15 cellular contexts compared by ENCODE assay signal in genomic region chr10:48282829-48283228, GRCh38. TPM values are rescaled to one million over a fixed set of nuclear protein-coding genes. Genes with fewer than 3 reads are reported as not detected.
DNase-seq lines count a peak whose midpoint lies in the region; ATAC-seq and TF ChIP-seq lines count a peak whose summit lies in the region.
"Had no signal": no experiment of that assay in that cellular context is flagged by ENCODE, and none has a peak within 500 bp of the region (broad histone marks: within the 10 kb centered on the region; RNA-seq: fewer than 3 reads in every experiment).

No MANE protein-coding gene starts in this region.

- H3K9me2 ChIP-seq in Karpas-422 (replicated peaks; ENCODE audit: insufficient read depth, low read length) = no peaks in the 10 kb centered on the region

- no peaks in the 10 kb centered on the region for H3K4me1 ChIP-seq in Karpas-422 (ENCODE audit: low read length)
- no peaks in the 10 kb centered on the region for H3K4me1 ChIP-seq in right atrium auricular region

- H3K79me2 ChIP-seq in Karpas-422 (ENCODE audit: low read length) = no peaks in the 10 kb centered on the region
- H3K79me2 ChIP-seq: hepatocyte had no signal

- no peaks in the 10 kb centered on the region for H3K27me3 ChIP-seq in Karpas-422 (ENCODE audit: low read length)
- H3K27me3 ChIP-seq in right atrium auricular region = no peaks in the 10 kb centered on the region
- H3K27me3 ChIP-seq: hepatocyte, ovary had no signal

- no peak overlapping the region for H3K9ac ChIP-seq in Karpas-422 (ENCODE audit: low read length)

- H3K27ac ChIP-seq in Karpas-422 (ENCODE audit: low read length) (no peak overlapping the region), right atrium auricular region (no peak overlapping the region)
- H3K27ac ChIP-seq: hepatocyte, ovary, WERI-Rb-1 had no signal

- no peak overlapping the region for H3K4me2 ChIP-seq in Karpas-422 (ENCODE audit: low read depth, low read length, poor library complexity, severe bottlenecking)
- H3K4me2 ChIP-seq: hepatocyte had no signal

- H3K36me3 ChIP-seq in Karpas-422 (ENCODE audit: insufficient read depth, low read length) (no peaks in the 10 kb centered on the region), right atrium auricular region (no peaks in the 10 kb centered on the region)
- H3K36me3 ChIP-seq: ovary, WERI-Rb-1 had no signal

- intact Hi-C loops in cardiac septum (cut with DNase I) = no loop called here

- no peak overlapping the region for H2AFZ ChIP-seq in Karpas-422 (ENCODE audit: low read length)
- H2AFZ ChIP-seq: hepatocyte had no signal

- H3K4me3 ChIP-seq in Karpas-422 (ENCODE audit: low read length) = no peak overlapping the region
- H3K4me3 ChIP-seq in right atrium auricular region = no peak overlapping the region
- H3K4me3 ChIP-seq: hepatocyte, K562, ovary had no signal

- DNase-seq in cardiac septum (ENCODE audit: low spot score) = no peak
- DNase-seq in Karpas-422 = no peak
- DNase-seq in right atrium auricular region (ENCODE audit: low spot score) = no peak
- no peak for DNase-seq in NCI-H2227 treated with DMSO at 0.1 percent for 48 hours (lab: John Stamatoyannopoulos, UW)
- DNase-seq: activated T-cell treated with anti-CD3 and anti-CD28 coated beads for 4 hours, aorta, ovary, WERI-Rb-1 had no signal

- ATAC-seq in GM18498 (IDR thresholded peaks at IDR 0.05; ENCODE audit: unreplicated experiment) (peak; percentile 78), GM19438 (IDR thresholded peaks at IDR 0.05; ENCODE audit: low read depth, unreplicated experiment) (peak; percentile 70), HG02798 (IDR thresholded peaks at IDR 0.05; ENCODE audit: poor library complexity, unreplicated experiment) (peak; percentile 77), HG03457 (IDR thresholded peaks at IDR 0.05; ENCODE audit: unreplicated experiment) (peak; percentile 62)
- ATAC-seq: K562 had no signal

- H4K20me1 ChIP-seq in Karpas-422 (ENCODE audit: insufficient read depth, low read depth, low read length) = no peaks in the 10 kb centered on the region

- no peak for TF ChIP-seq CTCF in right atrium auricular region (IDR thresholded peaks at IDR 0.05)

- H3K9me3 ChIP-seq in Karpas-422 (ENCODE audit: low read length) (peaks cover 6% of the 10 kb centered on the region), right atrium auricular region (peaks cover 0 to 8% of the 10 kb centered on the region in 2 donors)

RNA-seq across cellular contexts. Expression of gene FRMPD2, which starts 8.3 kb away (rescaled TPM):
- total RNA-seq in cardiac septum = not detected
- total RNA-seq in Karpas-422 (2014; rRNA removed; shearing (Covaris generic); ENCODE audit: low replicate concordance) = not detected in 2 replicates
- total RNA-seq in right atrium auricular region = 1 to 10 TPM; 1.2 to 7.5 TPM
- total RNA-seq: aorta, H4 had no signal

RNA-seq across cellular contexts. Expression of gene MAPK8, which starts 23.6 kb away (rescaled TPM):
- 34.1 TPM for total RNA-seq in cardiac septum
- 6.7 and 29.7 TPM in 2 replicates for total RNA-seq in Karpas-422 (2014; rRNA removed; shearing (Covaris generic); ENCODE audit: low replicate concordance)
- 10 to 100 TPM; 22.3 to 26.5 TPM for total RNA-seq in right atrium auricular region
